In genomic region chr11:69474736-69475135, GRCh38 we compare ENCODE assay signal across 22 cellular contexts. TPM values are rescaled to one million over a fixed set of nuclear protein-coding genes. Genes with fewer than 3 reads are reported as not detected.
DNase-seq lines count a peak whose midpoint lies in the region; ATAC-seq, FAIRE-seq and TF ChIP-seq lines count a peak whose summit lies in the region.
"Had no signal": no experiment of that assay in that cellular context is flagged by ENCODE, and none has a peak within 500 bp of the region (broad histone marks: within the 10 kb centered on the region; RNA-seq: fewer than 3 reads in every experiment).

No MANE protein-coding gene starts in this region.

- 93% methylated on average over 8 of the region's 9 CpGs; no CpG with 5 or more reads in 1 of the 2 experiments for WGBS in H1 (ENCODE audit: extremely low coverage in 1 of 2, insufficient coverage in 1 of 2, insufficient read length in 1 of 2, insufficient replicate concordance in 2 of 2, low coverage in 1 of 2, low lambda C conversion rate in 2 of 2, missing lambda C conversion rate in 1 of 2), 2 experiments
- no CpG with 5 or more reads among the region's 9 CpGs for whole genome bisulfite sequencing in neuronal stem cell (ENCODE audit: extremely low coverage in 2 of 2, insufficient read length in 2 of 2, insufficient replicate concordance in 1 of 2), 2 donors
- WGBS in aorta, 2 donors, result 96 to 100% methylated on average over 9 of the region's 9 CpGs
- 93% methylated on average over 9 of the region's 9 CpGs for WGBS in prostate gland
- 91% methylated on average over 9 of the region's 9 CpGs for WGBS in suprapubic skin

- H3K18ac ChIP-seq in H1 (ENCODE audit: extremely low read depth, low read length) (no peak overlapping the region), neuronal stem cell (ENCODE audit: low read length) (no peak overlapping the region)

- H2BK15ac ChIP-seq in H1 (ENCODE audit: low read length) (no peak overlapping the region), neuronal stem cell (ENCODE audit: low read length) (no peak overlapping the region)

- no peak overlapping the region for H3K27ac ChIP-seq in H1 (ENCODE audit: low read depth, low read length)
- no peak overlapping the region for H3K27ac ChIP-seq in neuronal stem cell (replicated peaks; ENCODE audit: low read length)
- H3K27ac ChIP-seq in aorta (ENCODE audit: low read depth in 1 of 2, low read length in 2 of 2), result no peak overlapping the region
- H3K27ac ChIP-seq in prostate gland, result no peak overlapping the region
- H3K27ac ChIP-seq in suprapubic skin, result no peak overlapping the region

- no peak overlapping the region for H3K27ac Mint-ChIP-seq in chondrocyte (ENCODE audit: unreplicated experiment)
- H3K27ac Mint-ChIP-seq: CD4-positive, CD25-positive, alpha-beta regulatory T cell; CD8-positive, alpha-beta memory T cell had no signal

- TF ChIP-seq EP300 in H1 (IDR thresholded peaks at IDR 0.05; ENCODE audit: borderline replicate concordance in 1 of 2, low read depth in 2 of 2, low read length in 2 of 2), result no peak
- TF ChIP-seq EP300 in suprapubic skin (IDR thresholded peaks at IDR 0.05), result no peak

- no peaks in the 10 kb centered on the region for H3K79me1 ChIP-seq in H1 (ENCODE audit: low read depth, low read length)
- no peaks in the 10 kb centered on the region for H3K79me1 ChIP-seq in neuronal stem cell (ENCODE audit: low read depth, low read length)

- peaks cover 6% of the 10 kb centered on the region for H3K27me3 Mint-ChIP-seq in chondrocyte (ENCODE audit: low read depth)
- H3K27me3 Mint-ChIP-seq: CD4-positive, CD25-positive, alpha-beta regulatory T cell had no signal

- no peaks in the 10 kb centered on the region for H3K79me2 ChIP-seq in H1 (ENCODE audit: control insufficient read depth in 1 of 2, insufficient read depth in 2 of 2, low read length in 2 of 2)

- TF ChIP-seq POLR2A in H1 (IDR thresholded peaks at IDR 0.05; ENCODE audit: control extremely low read depth in 1 of 2, low read depth in 2 of 2, low read length in 2 of 2), result no peak
- TF ChIP-seq POLR2A in prostate gland (IDR thresholded peaks at IDR 0.05), result no peak
- TF ChIP-seq POLR2A in suprapubic skin (IDR thresholded peaks at IDR 0.05), result no peak

- no peak overlapping the region for H3K9ac ChIP-seq in H1 (replicated peaks in 1 of 4; ENCODE audit: extremely low read depth in 1 of 4, low read depth in 3 of 4, low read length in 3 of 4)
- no peak overlapping the region for H3K9ac ChIP-seq in neuronal stem cell (ENCODE audit: low read depth, low read length, poor library complexity)

- H3K23me2 ChIP-seq in H1 (ENCODE audit: low read depth, low read length), result no peaks in the 10 kb centered on the region

- H3K9me3 ChIP-seq in H1 (ENCODE audit: insufficient read depth in 2 of 2, low read depth in 1 of 2, low read length in 1 of 2) (peaks cover 4 to 5% of the 10 kb centered on the region in 2 experiments; a peak in 1 of 4 replicates), neuronal stem cell (replicated peaks in 1 of 2; ENCODE audit: control insufficient read depth in 2 of 2, insufficient read depth in 1 of 2, low read depth in 1 of 2, low read length in 2 of 2) (peaks cover 0 to 4% of the 10 kb centered on the region in 2 donors), aorta (ENCODE audit: control insufficient read depth, low read length) (peaks cover 2% of the 10 kb centered on the region), prostate gland (no peaks in the 10 kb centered on the region), suprapubic skin (no peaks in the 10 kb centered on the region)
- H3K9me3 ChIP-seq: BE2C, HAP-1 had no signal

- H4K8ac ChIP-seq in H1 (ENCODE audit: extremely low read depth, insufficient read depth, low read length) (no peak overlapping the region), neuronal stem cell (ENCODE audit: low read depth, low read length) (no peak overlapping the region)

- no peak for TF ChIP-seq RAD21 in H1 (IDR thresholded peaks at IDR 0.05 in 1 of 2, conservative IDR thresholded peaks at IDR 0.05 in 1 of 2; ENCODE audit: low read depth in 2 of 2, low read length in 2 of 2)

- intact Hi-C loops in aorta (cut with DNase I), result no loop called here
- intact Hi-C loops in prostate gland (cut with DNase I), result no loop called here

- no peak overlapping the region for H2BK20ac ChIP-seq in H1 (ENCODE audit: low read length)

- H4K91ac ChIP-seq in H1 (replicated peaks; ENCODE audit: insufficient read length, low read length) (peak overlapping the region; percentile 44), neuronal stem cell (ENCODE audit: low read depth, low read length, poor library complexity) (no peak overlapping the region)

- peaks cover 2% of the 10 kb centered on the region for H3K4me1 Mint-ChIP-seq in chondrocyte (ENCODE audit: low read depth)
- H3K4me1 Mint-ChIP-seq: CD4-positive, CD25-positive, alpha-beta regulatory T cell; CD8-positive, alpha-beta memory T cell had no signal

- DNase-seq in chondrocyte (ENCODE audit: low spot score), result peak; percentile 55
- no peak for DNase-seq in H1 (ENCODE audit: low read depth in 1 of 2, low spot score in 2 of 2)
- DNase-seq in neuronal stem cell (ENCODE audit: low spot score), result no peak
- DNase-seq in aorta, result peak; percentile 17 to 45
- no peak for DNase-seq in prostate gland (ENCODE audit: low spot score)
- no peak for DNase-seq in suprapubic skin (ENCODE audit: low spot score in 2 of 2)
- DNase-seq: ACHN; BE2C; C1 segment of cervical spinal cord; CD4-positive, CD25-positive, alpha-beta regulatory T cell; CD8-positive, alpha-beta memory T cell; COR-L47; DMS 273 treated with DMSO at 0.1 percent for 48 hours; DMS53; DND-41; EL had no signal

- 0 out of 2 replicates have a peak overlapping the region, but pooled peaks have one; percentile 43 for H2BK12ac ChIP-seq in H1 (ENCODE audit: low read depth, low read length)
- H2BK12ac ChIP-seq in neuronal stem cell (ENCODE audit: low read length), result no peak overlapping the region

- H3K27me3 ChIP-seq in H1 (replicated peaks in 1 of 4; ENCODE audit: control insufficient read depth in 3 of 4, extremely low read depth in 1 of 4, insufficient read depth in 3 of 4, low read length in 3 of 4), result peaks cover 0 to 21% (median 12%) of the 10 kb centered on the region in 4 experiments; a peak in 5 of 7 replicates
- H3K27me3 ChIP-seq in neuronal stem cell (ENCODE audit: control insufficient read depth in 3 of 3, insufficient read depth in 3 of 3, low read depth in 1 of 3, low read length in 3 of 3), result peaks cover 0 to 12% (median 0%) of the 10 kb centered on the region in 3 experiments
- no peaks in the 10 kb centered on the region for H3K27me3 ChIP-seq in aorta (ENCODE audit: control insufficient read depth in 1 of 2, insufficient read depth in 2 of 2, low read length in 1 of 2)
- no peaks in the 10 kb centered on the region for H3K27me3 ChIP-seq in prostate gland (replicated peaks; ENCODE audit: insufficient read depth)
- H3K27me3 ChIP-seq in suprapubic skin, result no peaks in the 10 kb centered on the region
- H3K27me3 ChIP-seq: BE2C had no signal

- POLR2A ChIA-PET in H1 (lab: Charles Lee; ENCODE audit: partially characterized antibody), result no interaction called here

- no peak for FAIRE-seq in H1 (lab: Jason Lieb, UNC)
- FAIRE-seq: A204.1, GM12878 had no signal

- H2AFZ ChIP-seq in H1 (ENCODE audit: low read length) (no peak overlapping the region), neuronal stem cell (ENCODE audit: low read length) (no peak overlapping the region)

- H2AK5ac ChIP-seq in H1 (ENCODE audit: low read depth, low read length), result 0 out of 2 replicates have a peak overlapping the region, but pooled peaks have one; percentile 54
- H2AK5ac ChIP-seq in neuronal stem cell (ENCODE audit: low read depth, low read length), result peak overlapping the region; percentile 30

- H3K4me3 Mint-ChIP-seq in chondrocyte (ENCODE audit: unreplicated experiment), result no peak overlapping the region
- H3K4me3 Mint-ChIP-seq: CD4-positive, CD25-positive, alpha-beta regulatory T cell; CD8-positive, alpha-beta memory T cell had no signal

- H3K23ac ChIP-seq in H1 (ENCODE audit: insufficient read length) (no peak overlapping the region), neuronal stem cell (ENCODE audit: low read depth, low read length, poor library complexity) (no peak overlapping the region)

- no peak overlapping the region for H4K5ac ChIP-seq in H1 (ENCODE audit: insufficient read length, low read depth, low read length)

- H3K4ac ChIP-seq in H1 (replicated peaks; ENCODE audit: insufficient read length, low read depth, low read length) (no peak overlapping the region), neuronal stem cell (ENCODE audit: low read length) (no peak overlapping the region)

- H3K9me3 Mint-ChIP-seq in chondrocyte (ENCODE audit: low read depth), result peaks cover 3% of the 10 kb centered on the region

- TF ChIP-seq CTCF in chondrocyte (IDR thresholded peaks at IDR 0.05), result no peak
- no peak for TF ChIP-seq CTCF in H1 (IDR thresholded peaks at IDR 0.05; ENCODE audit: control extremely low read depth in 1 of 3, insufficient read depth in 1 of 3, low read depth in 1 of 3, low read length in 3 of 3)
- TF ChIP-seq CTCF in prostate gland (IDR thresholded peaks at IDR 0.05), result no peak
- no peak for TF ChIP-seq CTCF in suprapubic skin (IDR thresholded peaks at IDR 0.05)

- no peak for ATAC-seq in aorta (ENCODE audit: low FRiP score)
- ATAC-seq: GM12878 had no signal

- no peak overlapping the region for H3K56ac ChIP-seq in H1 (replicated peaks; ENCODE audit: insufficient read length, low read depth, low read length)

- no peaks in the 10 kb centered on the region for H3K36me3 ChIP-seq in H1 (ENCODE audit: control insufficient read depth in 2 of 4, insufficient read depth in 4 of 4, low read length in 3 of 4)
- H3K36me3 ChIP-seq in neuronal stem cell (replicated peaks in 1 of 2; ENCODE audit: control insufficient read depth in 2 of 2, insufficient read depth in 2 of 2, low read length in 2 of 2), result no peaks in the 10 kb centered on the region
- no peaks in the 10 kb centered on the region for H3K36me3 ChIP-seq in aorta (ENCODE audit: control insufficient read depth in 1 of 2, insufficient read depth in 2 of 2, low read length in 1 of 2)
- H3K36me3 ChIP-seq in prostate gland, result no peaks in the 10 kb centered on the region
- no peaks in the 10 kb centered on the region for H3K36me3 ChIP-seq in suprapubic skin
- H3K36me3 ChIP-seq: BE2C, HAP-1 had no signal

- H2BK120ac ChIP-seq in H1 (replicated peaks; ENCODE audit: low read depth, low read length) (no peak overlapping the region), neuronal stem cell (ENCODE audit: low read depth, low read length) (no peak overlapping the region)

- H3K4me2 ChIP-seq in H1 (ENCODE audit: insufficient read depth in 1 of 2, low read depth in 2 of 2, low read length in 2 of 2) (no peak overlapping the region), neuronal stem cell (ENCODE audit: insufficient read depth, low read length, poor library complexity, severe bottlenecking) (no peak overlapping the region)

- H3K14ac ChIP-seq in H1 (ENCODE audit: insufficient read length) (no peak overlapping the region), neuronal stem cell (ENCODE audit: low read length) (no peak overlapping the region)

- H3K4me1 ChIP-seq in H1 (replicated peaks in 1 of 4; ENCODE audit: control insufficient read depth in 3 of 4, insufficient read depth in 4 of 4, low read length in 3 of 4), result peaks cover 0 to 29% (median 18%) of the 10 kb centered on the region in 4 experiments; a peak in 6 of 7 replicates
- H3K4me1 ChIP-seq in neuronal stem cell (ENCODE audit: control insufficient read depth in 2 of 2, insufficient read depth in 1 of 2, low read depth in 1 of 2, low read length in 2 of 2), result peaks cover 9 to 11% of the 10 kb centered on the region in 2 donors
- no peaks in the 10 kb centered on the region for H3K4me1 ChIP-seq in aorta (ENCODE audit: control insufficient read depth in 1 of 2, insufficient read depth in 2 of 2, low read length in 2 of 2)
- H3K4me1 ChIP-seq in prostate gland (replicated peaks), result no peaks in the 10 kb centered on the region
- peaks cover 15% of the 10 kb centered on the region for H3K4me1 ChIP-seq in suprapubic skin
- H3K4me1 ChIP-seq: BE2C, HAP-1 had no signal

- CTCF ChIA-PET in H1 (lab: Charles Lee; ENCODE audit: partially characterized antibody), result no interaction called here

- H3K4me3 ChIP-seq in H1 (ENCODE audit: extremely low read depth in 1 of 4, insufficient read depth in 2 of 4, low read depth in 3 of 4, low read length in 4 of 4) (no peak overlapping the region), neuronal stem cell (ENCODE audit: low read length in 2 of 2) (no peak overlapping the region), aorta (ENCODE audit: low read length in 2 of 2) (no peak overlapping the region), prostate gland (no peak overlapping the region), suprapubic skin (no peak overlapping the region)
- H3K4me3 ChIP-seq: GM12878, HAP-1 had no signal

- H4K20me1 ChIP-seq in H1 (replicated peaks in 1 of 2; ENCODE audit: control insufficient read depth in 1 of 2, insufficient read depth in 2 of 2, low read length in 2 of 2), result no peaks in the 10 kb centered on the region

- H3K36me3 Mint-ChIP-seq in chondrocyte (ENCODE audit: low read depth), result peaks cover 2% of the 10 kb centered on the region
- H3K36me3 Mint-ChIP-seq: CD4-positive, CD25-positive, alpha-beta regulatory T cell; CD8-positive, alpha-beta memory T cell had no signal

- H2BK5ac ChIP-seq in H1 (ENCODE audit: low read depth, low read length), result no peak overlapping the region
- no peak overlapping the region for H2BK5ac ChIP-seq in neuronal stem cell (ENCODE audit: low read length)

RNA-seq across cellular contexts. Expression of gene LINC01488, which starts 6.7 kb away (rescaled TPM):
- total RNA-seq in chondrocyte, result not detected in 3 replicates
- total RNA-seq in H1 (2021; fragmentation: NEBNext Ultra II Directional; extraction: Animal tissue kit (Norgen Biotek cat#: 25700)), result not detected in 2 replicates
- 0.03 TPM in 1 of 2 replicates, not detected in the other for polyA plus RNA-seq in H1 (2011; rRNA removed)
- not detected for polyA plus RNA-seq in H1 (2011; cell fraction: cytosol; rRNA removed)
- not detected for polyA plus RNA-seq in H1 (2011; cell fraction: nucleus; rRNA removed)
- not detected in 4 replicates for polyA plus RNA-seq in H1 (2012, experiment 1 of 2)
- not detected for polyA plus RNA-seq in H1 (2012, experiment 2 of 2)
- polyA plus RNA-seq in H1 (2013, experiment 1 of 2), result not detected
- polyA plus RNA-seq in H1 (2013, experiment 2 of 2), result not detected
- not detected in 2 replicates for polyA minus RNA-seq in H1 (2011; rRNA and poly(A)+ RNA removed)
- not detected for polyA minus RNA-seq in H1 (2011; cell fraction: cytosol; rRNA and poly(A)+ RNA removed)
- polyA minus RNA-seq in H1 (2011; cell fraction: nucleus; rRNA and poly(A)+ RNA removed), result not detected
- 0.06 TPM for polyA plus RNA-seq in neuronal stem cell (2013, experiment 1 of 2)
- 0.01 TPM for polyA plus RNA-seq in neuronal stem cell (2013, experiment 2 of 2)
- not detected for total RNA-seq in aorta
- not detected for polyA plus RNA-seq in aorta
- total RNA-seq in prostate gland, result not detected
- total RNA-seq in suprapubic skin, result not detected
- total RNA-seq: CD4-positive, CD25-positive, alpha-beta regulatory T cell; CD8-positive, alpha-beta memory T cell; G401; GM12878; H4; HT-29 had no signal
- polyA plus RNA-seq: CD4-positive, CD25-positive, alpha-beta regulatory T cell; CD8-positive, alpha-beta memory T cell; GM12878 had no signal

Comparison
In these comparisons a context has a peak if more than half of its experiments do, and no peak if none do; other contexts are left out.
1. DNase-seq: peak in chondrocyte (single experiment) and aorta (2 of 2); none in H1 (0 of 2), neuronal stem cell (single experiment), prostate gland (single experiment) and suprapubic skin (0 of 2).